ENCODE assay signal across 8 cellular contexts in the genomic region with DNA sequence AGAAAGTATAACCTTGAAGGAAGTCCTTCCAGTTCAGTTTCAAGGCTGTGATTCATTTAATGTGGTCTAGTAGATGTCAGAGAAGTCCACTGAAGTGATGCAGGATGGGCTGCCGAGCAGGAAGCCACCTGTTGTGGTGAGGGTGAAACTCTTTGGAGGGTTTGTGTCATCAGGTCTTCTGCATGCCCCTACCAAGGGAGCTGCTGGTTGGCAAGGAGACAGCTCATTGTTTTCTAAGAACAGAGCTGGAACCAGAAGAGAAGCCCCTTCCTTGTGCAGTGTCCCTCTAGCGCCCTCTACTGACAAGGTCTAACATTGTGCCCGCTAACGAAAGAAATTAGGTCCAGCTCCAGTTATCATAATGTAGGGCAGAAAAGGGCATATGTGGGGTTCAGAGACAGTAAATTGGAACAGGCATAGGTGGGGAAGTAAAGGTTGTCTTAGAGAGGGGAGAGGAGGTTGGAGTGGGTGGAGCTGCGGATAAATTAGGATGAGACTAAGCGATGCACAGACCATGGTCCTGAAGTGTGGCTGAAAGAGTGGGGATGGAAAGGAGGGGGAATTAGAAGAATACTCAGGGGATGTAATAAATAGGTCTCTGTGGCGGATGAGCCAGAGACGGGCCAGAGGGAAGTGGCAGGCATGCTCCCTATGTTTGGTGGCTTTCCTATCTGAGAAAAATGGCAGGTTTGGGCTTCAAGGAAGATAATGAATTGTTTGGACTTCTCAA.
DNase-seq lines count a peak whose midpoint lies in the region; ATAC-seq, FAIRE-seq and TF ChIP-seq lines count a peak whose summit lies in the region.

No MANE protein-coding gene starts in this region.

- POLR2A ChIA-PET in naive thymus-derived CD8-positive, alpha-beta T cell (lab: Charles Lee), result no interaction called here

- no peak overlapping the region for H3K4me3 Mint-ChIP-seq in endodermal cell
- H3K4me3 Mint-ChIP-seq in naive thymus-derived CD8-positive, alpha-beta T cell, result no peak overlapping the region

- H3K36me3 ChIP-seq in SK-N-MC (ENCODE audit: insufficient read depth, low read length), result 0 out of 2 replicates have a peak, but pooled peaks cover 3% of the 10 kb centered on the region
- no peaks in the 10 kb centered on the region for H3K36me3 ChIP-seq in endodermal cell (ENCODE audit: control insufficient read depth, insufficient read depth, low read length)
- H3K36me3 ChIP-seq in effector memory CD4-positive, alpha-beta T cell (ENCODE audit: control insufficient read depth, insufficient read depth, low read length), result no peaks in the 10 kb centered on the region

- H3K4me3 ChIP-seq in SK-N-MC, result no peak overlapping the region
- H3K4me3 ChIP-seq in endodermal cell (ENCODE audit: low read length), result no peak overlapping the region
- H3K4me3 ChIP-seq in effector memory CD4-positive, alpha-beta T cell (ENCODE audit: insufficient read depth, low read depth, low read length, poor library complexity, severe bottlenecking), result no peak overlapping the region

- no peaks in the 10 kb centered on the region for H3K36me3 Mint-ChIP-seq in endodermal cell (ENCODE audit: low read depth)
- no peaks in the 10 kb centered on the region for H3K36me3 Mint-ChIP-seq in naive thymus-derived CD8-positive, alpha-beta T cell

- no peak for TF ChIP-seq POLR2A in GM12892 (IDR thresholded peaks at IDR 0.05; ENCODE audit: low read depth, low read length)

- H3K27ac Mint-ChIP-seq in endodermal cell, result no peak overlapping the region
- no peak overlapping the region for H3K27ac Mint-ChIP-seq in naive thymus-derived CD8-positive, alpha-beta T cell

- TF ChIP-seq CTCF in endodermal cell (conservative IDR thresholded peaks at IDR 0.05), result peak; percentile 97

- H3K9me3 ChIP-seq in SK-N-MC (ENCODE audit: low read depth, low read length), result peaks cover 4% of the 10 kb centered on the region; the same call in 1 of the 2 replicates
- H3K9me3 ChIP-seq in endodermal cell (ENCODE audit: control insufficient read depth, low read length), result peaks cover 4% of the 10 kb centered on the region
- H3K9me3 ChIP-seq in effector memory CD4-positive, alpha-beta T cell (ENCODE audit: control insufficient read depth, low read length), result no peaks in the 10 kb centered on the region

- no peak overlapping the region for H3K9ac ChIP-seq in SK-N-MC (ENCODE audit: insufficient read length)
- no peak overlapping the region for H3K9ac ChIP-seq in endodermal cell (ENCODE audit: extremely low read depth, low read length, poor library complexity, severe bottlenecking)

- peaks cover 21% of the 10 kb centered on the region for H3K27me3 Mint-ChIP-seq in endodermal cell (ENCODE audit: insufficient read depth)
- H3K27me3 Mint-ChIP-seq in naive thymus-derived CD8-positive, alpha-beta T cell, result peaks cover 3 to 30% (median 7%) of the 10 kb centered on the region in 5 donors

- peaks cover 2% of the 10 kb centered on the region for H3K9me3 Mint-ChIP-seq in endodermal cell
- peaks cover 0 to 3% (median 0%) of the 10 kb centered on the region in 9 donors for H3K9me3 Mint-ChIP-seq in naive thymus-derived CD8-positive, alpha-beta T cell

- WGBS in endodermal cell (ENCODE audit: insufficient coverage in 1 of 2, insufficient read length in 1 of 2), 2 experiments, result 20 to 21% methylated on average over 6 to 8 of the region's 8 CpGs

- H3K4me1 ChIP-seq in endodermal cell (ENCODE audit: control insufficient read depth, insufficient read depth, low read length), result no peaks in the 10 kb centered on the region
- no peaks in the 10 kb centered on the region for H3K4me1 ChIP-seq in effector memory CD4-positive, alpha-beta T cell (ENCODE audit: control insufficient read depth, insufficient read depth, low read length, poor library complexity, severe bottlenecking)

- peak; percentile 40 for FAIRE-seq in GM12892 (lab: Jason Lieb, UNC)

- DNase-seq in AML-193 (lab: John Stamatoyannopoulos, UW) (peak; percentile 53 to 70), GM12892 (ENCODE audit: insufficient read length) (peak; percentile 5), NAMALWA (ENCODE audit: low spot score) (peak; percentile 82), SK-N-MC (ENCODE audit: low read depth, low spot score) (peak; percentile 66), endodermal cell (peak; percentile 86)
- peak in 6 of 10 donors; percentile 0 to 22 (median 3) for DNase-seq in naive thymus-derived CD8-positive, alpha-beta T cell
- DNase-seq in effector memory CD4-positive, alpha-beta T cell, result no peak

- peaks cover 23% of the 10 kb centered on the region for H3K4me1 Mint-ChIP-seq in endodermal cell
- H3K4me1 Mint-ChIP-seq in naive thymus-derived CD8-positive, alpha-beta T cell, result peaks cover 0 to 8% (median 3%) of the 10 kb centered on the region in 4 donors

- no peaks in the 10 kb centered on the region for H3K27me3 ChIP-seq in endodermal cell (ENCODE audit: control insufficient read depth, insufficient read depth, low read length, poor library complexity, severe bottlenecking)
- no peaks in the 10 kb centered on the region for H3K27me3 ChIP-seq in effector memory CD4-positive, alpha-beta T cell (replicated peaks; ENCODE audit: control insufficient read depth, insufficient read depth, low read length, poor library complexity, severe bottlenecking)

- ATAC-seq in HG02610 (IDR thresholded peaks at IDR 0.05; ENCODE audit: unreplicated experiment), result peak; percentile 98
- ATAC-seq in naive thymus-derived CD8-positive, alpha-beta T cell, result peak; percentile 30 to 62

- H3K27ac ChIP-seq in SK-N-MC (no peak overlapping the region), endodermal cell (ENCODE audit: low read depth, low read length) (no peak overlapping the region)
- H3K27ac ChIP-seq in effector memory CD4-positive, alpha-beta T cell (ENCODE audit: insufficient read depth, low read length, poor library complexity, severe bottlenecking), result no peak overlapping the region

Comparison
In these comparisons a context has a peak if more than half of its experiments do, and no peak if none do; other contexts are left out.
1. DNase-seq: peak in AML-193 (2 of 2), GM12892 (single experiment), NAMALWA (single experiment), SK-N-MC (single experiment), endodermal cell (single experiment) and naive thymus-derived CD8-positive, alpha-beta T cell (6 of 10); none in effector memory CD4-positive, alpha-beta T cell (0 of 3).